In genomic region chr6:104940881-104941693, GRCh38 we compare ENCODE assay signal across 8 cellular contexts. TPM values are rescaled to one million over a fixed set of nuclear protein-coding genes. Genes with fewer than 3 reads are reported as not detected.
DNase-seq lines count a peak whose midpoint lies in the region; ATAC-seq, FAIRE-seq and TF ChIP-seq lines count a peak whose summit lies in the region.

No MANE protein-coding gene starts in this region.

- DNase-seq in CD14-positive monocyte (ENCODE audit: low spot score) (no peak), RWPE2 (ENCODE audit: low spot score) (no peak), mammary epithelial cell (peak; percentile 7), keratinocyte (ENCODE audit: low read depth, low spot score) (no peak), activated gamma-delta T cell treated with Interleukin-2 at 50 U/mL for 16 hours (no peak)
- DNase-seq in stimulated activated CD4-positive, alpha-beta T cell treated with anti-CD3 and anti-CD28 coated beads, Interleukin-15, amount 100 ng/mL, for 24 hours: peak; percentile 67
- no peak for DNase-seq in central memory CD4-positive, alpha-beta T cell

- H3K4me3 ChIP-seq in RWPE2 (ENCODE audit: severe bottlenecking): peak overlapping the region; percentile 13
- no peak overlapping the region for H3K4me3 ChIP-seq in mammary epithelial cell (replicated peaks in 1 of 3; ENCODE audit: insufficient read depth in 1 of 3, low read depth in 2 of 3, low read length in 3 of 3)
- peak overlapping the region in 2 of 3 experiments; percentile 25 to 34 for H3K4me3 ChIP-seq in keratinocyte (ENCODE audit: control insufficient read depth in 2 of 3, extremely low read depth in 1 of 3, insufficient read depth in 2 of 3, low read depth in 1 of 3, low read length in 3 of 3)

- TF ChIP-seq CTCF in CD14-positive monocyte (IDR thresholded peaks at IDR 0.05) (peak; percentile 59), RWPE2 (IDR thresholded peaks at IDR 0.05; ENCODE audit: poor library complexity, severe bottlenecking) (peak; percentile 89), mammary epithelial cell (conservative IDR thresholded peaks at IDR 0.05 in 1 of 2, IDR thresholded peaks at IDR 0.05 in 1 of 2; ENCODE audit: extremely low read depth in 1 of 2, insufficient read depth in 1 of 2, low read depth in 1 of 2, low read length in 2 of 2) (peak in 1 of 2 donors; percentile 24), keratinocyte (optimal IDR thresholded peaks at IDR 0.05 in 1 of 3, IDR thresholded peaks at IDR 0.05 in 1 of 3, conservative IDR thresholded peaks at IDR 0.05 in 1 of 3; ENCODE audit: extremely low read depth in 1 of 3, insufficient read depth in 2 of 3, low read length in 3 of 3) (peak; percentile 31 to 72 (median 45))

- H3K4me1 ChIP-seq in RWPE2 (ENCODE audit: insufficient read depth, poor library complexity, severe bottlenecking) (peaks cover 7% of the 10 kb centered on the region), mammary epithelial cell (ENCODE audit: insufficient read depth, low read length) (peaks cover 3% of the 10 kb centered on the region), keratinocyte (ENCODE audit: control insufficient read depth, extremely low read depth, insufficient read depth, low read length) (no peaks in the 10 kb centered on the region)

- H3K27me3 ChIP-seq in RWPE2 (ENCODE audit: insufficient read depth, poor library complexity, severe bottlenecking) (peaks cover 57% of the 10 kb centered on the region), mammary epithelial cell (ENCODE audit: insufficient read depth, low read length) (peaks cover 21% of the 10 kb centered on the region), keratinocyte (ENCODE audit: control insufficient read depth, extremely low read depth, insufficient read depth, low read length) (peaks cover 38% of the 10 kb centered on the region)

- in situ Hi-C loops in mammary epithelial cell (cut with MboI; ENCODE audit: low sequenced_read_pairs in 2 of 2): no loop called here

- intact Hi-C loops in CD14-positive monocyte (cut with micrococcal nuclease): no loop called here
- intact Hi-C loops in mammary epithelial cell (cut with micrococcal nuclease): loop anchor here (2.0 to 5.0 kb wide), 2 partner anchors 54 to 138 kb away; no protein-coding TSS in a partner anchor

- CTCF ChIA-PET in mammary epithelial cell (lab: Charles Lee; ENCODE audit: low non-redundant PET): no interaction called here

- H2AFZ ChIP-seq in mammary epithelial cell (ENCODE audit: low read depth, low read length) (no peak overlapping the region), keratinocyte (ENCODE audit: control insufficient read depth, low read length) (no peak overlapping the region)

- no peak overlapping the region for H3K27ac Mint-ChIP-seq in CD14-positive monocyte

- H3K27me3 Mint-ChIP-seq in CD14-positive monocyte (ENCODE audit: low read depth in 3 of 3): peaks cover 38 to 46% (median 44%) of the 10 kb centered on the region in 3 donors

- H3K9ac ChIP-seq in mammary epithelial cell (ENCODE audit: insufficient read depth, low read length) (no peak overlapping the region), keratinocyte (ENCODE audit: control insufficient read depth, extremely low read depth, insufficient read depth, low read length) (no peak overlapping the region)

- no peaks in the 10 kb centered on the region for H4K20me1 ChIP-seq in mammary epithelial cell (ENCODE audit: insufficient read depth, low read length)
- H4K20me1 ChIP-seq in keratinocyte (ENCODE audit: control insufficient read depth, extremely low read depth, insufficient read depth, low read length): no peaks in the 10 kb centered on the region

- H3K36me3 ChIP-seq in RWPE2 (ENCODE audit: low read depth) (no peaks in the 10 kb centered on the region), mammary epithelial cell (ENCODE audit: insufficient read depth, low read length) (no peaks in the 10 kb centered on the region), keratinocyte (ENCODE audit: control insufficient read depth in 2 of 2, extremely low read depth in 1 of 2, insufficient read depth in 2 of 2, low read length in 2 of 2) (no peaks in the 10 kb centered on the region)

- H3K27ac ChIP-seq in RWPE2 (ENCODE audit: poor library complexity, severe bottlenecking) (no peak overlapping the region), mammary epithelial cell (ENCODE audit: insufficient read depth, low read depth, low read length) (no peak overlapping the region), keratinocyte (ENCODE audit: control insufficient read depth, insufficient read depth, low read length) (no peak overlapping the region)

- H3K79me2 ChIP-seq in mammary epithelial cell (ENCODE audit: insufficient read depth, low read length) (no peaks in the 10 kb centered on the region), keratinocyte (ENCODE audit: control insufficient read depth, insufficient read depth, low read length) (no peaks in the 10 kb centered on the region)

- H3K9me3 ChIP-seq in RWPE2 (ENCODE audit: severe bottlenecking) (peaks cover 3% of the 10 kb centered on the region), mammary epithelial cell (replicated peaks; ENCODE audit: insufficient read depth, low read length) (peaks cover 13% of the 10 kb centered on the region), keratinocyte (ENCODE audit: control insufficient read depth, low read depth, low read length) (no peaks in the 10 kb centered on the region)

- H3K9me1 ChIP-seq in keratinocyte (ENCODE audit: control insufficient read depth, extremely low read depth, insufficient read depth, low read length): no peaks in the 10 kb centered on the region

- H3K4me3 Mint-ChIP-seq in CD14-positive monocyte: peak overlapping the region; percentile 68 to 92

- H3K9me3 Mint-ChIP-seq in CD14-positive monocyte: peaks cover 6 to 22% (median 17%) of the 10 kb centered on the region in 7 donors

- dilution Hi-C loops in mammary epithelial cell (cut with HindIII; ENCODE audit: low sequenced_read_pairs) (no loop called here), keratinocyte (cut with MboI; ENCODE audit: extremely low pct_ligation_motif_present, low sequenced_read_pairs) (no loop called here)

- H3K36me3 Mint-ChIP-seq in CD14-positive monocyte: peaks cover 0 to 3% of the 10 kb centered on the region in 2 donors

- peaks cover 8% of the 10 kb centered on the region for H3K4me1 Mint-ChIP-seq in CD14-positive monocyte

- no peak for FAIRE-seq in keratinocyte (lab: Jason Lieb, UNC)

- H3K4me2 ChIP-seq in mammary epithelial cell (ENCODE audit: insufficient read depth, low read depth, low read length) (peak overlapping the region; percentile 42), keratinocyte (ENCODE audit: control insufficient read depth, extremely low read depth, insufficient read depth, low read depth, low read length) (peak overlapping the region; percentile 66)

- ATAC-seq in GM21367 (IDR thresholded peaks at IDR 0.05; ENCODE audit: unreplicated experiment) (peak; percentile 55), RWPE2 (ENCODE audit: low read depth) (peak; percentile 83)

- WGBS in mammary epithelial cell (ENCODE audit: low coverage, missing lambda C conversion rate): 31% methylated on average over 15 of the region's 103 CpGs

- BruUV-seq in mammary epithelial cell (replicated peaks; lab: Mats Ljungman, UMichigan): no TSS peak

RNA-seq across cellular contexts. Expression of gene LIN28B, which starts 15.8 kb away (rescaled TPM):
- polyA plus RNA-seq in CD14-positive monocyte: not detected
- not detected for total RNA-seq in mammary epithelial cell
- polyA plus RNA-seq in mammary epithelial cell: not detected
- not detected for polyA minus RNA-seq in mammary epithelial cell
- polyA plus RNA-seq in keratinocyte: 0.02 TPM in 1 of 3 replicates, not detected in the others
- not detected for polyA plus RNA-seq in keratinocyte (2011; ENCODE audit: low read depth)
- polyA plus RNA-seq in keratinocyte (2011; cell fraction: cytosol; rRNA removed): not detected in 2 replicates
- not detected in 2 replicates for polyA plus RNA-seq in keratinocyte (2011; cell fraction: nucleus; rRNA removed)
- not detected in 2 replicates for polyA plus RNA-seq in keratinocyte (2012; ENCODE audit: low replicate concordance)
- not detected in 3 replicates for polyA minus RNA-seq in keratinocyte
- polyA minus RNA-seq in keratinocyte (2011; cell fraction: cytosol; rRNA and poly(A)+ RNA removed): not detected
- not detected in 2 replicates for polyA minus RNA-seq in keratinocyte (2011; cell fraction: nucleus; rRNA and poly(A)+ RNA removed)

Comparison
In these comparisons a context has a peak if more than half of its experiments do, and no peak if none do; other contexts are left out.
1. DNase-seq: peak in mammary epithelial cell (single experiment) and stimulated activated CD4-positive, alpha-beta T cell treated with anti-CD3 and anti-CD28 coated beads, Interleukin-15, amount 100 ng/mL, for 24 hours (single experiment); none in CD14-positive monocyte (single experiment), RWPE2 (single experiment), keratinocyte (single experiment), central memory CD4-positive, alpha-beta T cell (single experiment) and activated gamma-delta T cell treated with Interleukin-2 at 50 U/mL for 16 hours (single experiment).
2. H3K4me3 ChIP-seq: peak in RWPE2 (single experiment) and keratinocyte (2 of 3); none in mammary epithelial cell (0 of 3).